ENCODE assay signal across 20 cellular contexts in genomic region chr21:33973268-33973667, GRCh38. TPM values are rescaled to one million over a fixed set of nuclear protein-coding genes. Genes with fewer than 3 reads are reported as not detected.
DNase-seq lines count a peak whose midpoint lies in the region; ATAC-seq and TF ChIP-seq lines count a peak whose summit lies in the region.
"Had no signal": no experiment of that assay in that cellular context is flagged by ENCODE, and none has a peak within 500 bp of the region (broad histone marks: within the 10 kb centered on the region; RNA-seq: fewer than 3 reads in every experiment).

No MANE protein-coding gene starts in this region.

- H3K4me1 Mint-ChIP-seq in HFFc6 (ENCODE audit: low read depth): peaks cover 96% of the 10 kb centered on the region
- peaks cover 40% of the 10 kb centered on the region for H3K4me1 Mint-ChIP-seq in activated naive CD8-positive, alpha-beta T cell treated with anti-CD3 and anti-CD28 coated beads, Interleukin-2, amount 10 ng/mL, durations not matched to agents 7 days and 5 days
- peaks cover 84% of the 10 kb centered on the region for H3K4me1 Mint-ChIP-seq in mesothelial cell of epicardium

- no peaks in the 10 kb centered on the region for H3K27me3 ChIP-seq in psoas muscle (ENCODE audit: insufficient read depth in 3 of 3, low read length in 2 of 3)
- H3K27me3 ChIP-seq: BLaER1 had no signal

- no peak for TF ChIP-seq CTCF in HFFc6 (IDR thresholded peaks at IDR 0.05)
- no peak for TF ChIP-seq CTCF in mesothelial cell of epicardium (IDR thresholded peaks at IDR 0.05; ENCODE audit: unreplicated experiment)
- TF ChIP-seq CTCF in psoas muscle (IDR thresholded peaks at IDR 0.05): no peak

- H3K4me3 ChIP-seq in psoas muscle: no peak overlapping the region
- H3K4me3 ChIP-seq: BLaER1, GM12878, HAP-1, PC-9 had no signal

- H3K36me3 ChIP-seq in psoas muscle (ENCODE audit: insufficient read depth in 1 of 2, low read depth in 1 of 2): no peaks in the 10 kb centered on the region
- H3K36me3 ChIP-seq: BLaER1, HAP-1 had no signal

- no peak for ATAC-seq in activated naive CD8-positive, alpha-beta T cell treated with anti-CD3 and anti-CD28 coated beads, Interleukin-2, amount 10 ng/mL, durations not matched to agents 7 days and 5 days (ENCODE audit: low read depth)
- no peak for ATAC-seq in psoas muscle
- ATAC-seq in GM21367 (IDR thresholded peaks at IDR 0.05; ENCODE audit: unreplicated experiment): no peak
- ATAC-seq: GM12878 had no signal

- H3K4me1 ChIP-seq in psoas muscle: peaks cover 35% of the 10 kb centered on the region

- intact Hi-C loops in psoas muscle (cut with DNase I): no loop called here

- H3K9me3 Mint-ChIP-seq in HFFc6: no peaks in the 10 kb centered on the region
- H3K9me3 Mint-ChIP-seq in activated naive CD8-positive, alpha-beta T cell treated with anti-CD3 and anti-CD28 coated beads, Interleukin-2, amount 10 ng/mL, durations not matched to agents 7 days and 5 days: peaks cover 1% of the 10 kb centered on the region
- no peaks in the 10 kb centered on the region for H3K9me3 Mint-ChIP-seq in mesothelial cell of epicardium
- H3K9me3 Mint-ChIP-seq: IgD-negative memory B cell had no signal

- POLR2A ChIA-PET in activated naive CD8-positive, alpha-beta T cell treated with anti-CD3 and anti-CD28 coated beads, Interleukin-2, amount 10 ng/mL, durations not matched to agents 7 days and 5 days (lab: Charles Lee): interaction anchor here (1.4 to 8.9 kb wide), 2 partner anchors 14 to 25 kb away, joined by 4 to 104 read pairs; no protein-coding TSS in a partner anchor

- H3K27ac Mint-ChIP-seq in HFFc6 (peak overlapping the region; percentile 60; the same call in 1 of the 2 replicates), mesothelial cell of epicardium (peak overlapping the region; percentile 88)
- peak overlapping the region; percentile 15 for H3K27ac Mint-ChIP-seq in activated naive CD8-positive, alpha-beta T cell treated with anti-CD3 and anti-CD28 coated beads, Interleukin-2, amount 10 ng/mL, durations not matched to agents 7 days and 5 days
- H3K27ac Mint-ChIP-seq: IgD-negative memory B cell had no signal

- WGBS in psoas muscle, 3 donors: 69 to 78% (median 73%) methylated on average over 5 of the region's 5 CpGs

- H3K36me3 Mint-ChIP-seq in HFFc6 (ENCODE audit: low read depth) (peaks cover 5% of the 10 kb centered on the region; the same call in 1 of the 2 replicates), mesothelial cell of epicardium (no peaks in the 10 kb centered on the region)
- H3K36me3 Mint-ChIP-seq in activated naive CD8-positive, alpha-beta T cell treated with anti-CD3 and anti-CD28 coated beads, Interleukin-2, amount 10 ng/mL, durations not matched to agents 7 days and 5 days: peaks cover 47% of the 10 kb centered on the region

- no peak overlapping the region for H3K27ac ChIP-seq in psoas muscle
- H3K27ac ChIP-seq: BLaER1, PC-9 had no signal

- H3K4me3 Mint-ChIP-seq in HFFc6 (no peak overlapping the region), mesothelial cell of epicardium (no peak overlapping the region)
- H3K4me3 Mint-ChIP-seq in activated naive CD8-positive, alpha-beta T cell treated with anti-CD3 and anti-CD28 coated beads, Interleukin-2, amount 10 ng/mL, durations not matched to agents 7 days and 5 days: no peak overlapping the region
- H3K4me3 Mint-ChIP-seq: IgD-negative memory B cell had no signal

- peak; percentile 33 for DNase-seq in activated CD8-positive, alpha-beta memory T cell treated with anti-CD3 and anti-CD28 coated beads for 24 hours
- DNase-seq in activated CD8-positive, alpha-beta memory T cell treated with anti-CD3 and anti-CD28 coated beads, Interleukin-2, amount 50 U/mL, for 4 hours: no peak
- no peak for DNase-seq in HFFc6
- DNase-seq in activated naive CD8-positive, alpha-beta T cell treated with anti-CD3 and anti-CD28 coated beads, Interleukin-2, amount 10 ng/mL, durations not matched to agents 7 days and 5 days: no peak
- no peak for DNase-seq in mesothelial cell of epicardium (ENCODE audit: low spot score in 2 of 2, unreplicated experiment in 2 of 2)
- DNase-seq in psoas muscle: no peak
- no peak for DNase-seq in SHP77 treated with DMSO at 0.1 percent for 48 hours (lab: John Stamatoyannopoulos, UW)
- DNase-seq: 8988T, COR-L47, DMS53, NCI-H1436, NCI-H2107, NCI-H446, NCI-H748 treated with DMSO at 0.1 percent for 48 hours, PC-9 had no signal

- H3K27me3 Mint-ChIP-seq in HFFc6 (ENCODE audit: insufficient read depth) (no peaks in the 10 kb centered on the region; the same call in 1 of the 2 replicates), mesothelial cell of epicardium (ENCODE audit: low read depth) (no peaks in the 10 kb centered on the region)
- H3K27me3 Mint-ChIP-seq in activated naive CD8-positive, alpha-beta T cell treated with anti-CD3 and anti-CD28 coated beads, Interleukin-2, amount 10 ng/mL, durations not matched to agents 7 days and 5 days: no peaks in the 10 kb centered on the region
- H3K27me3 Mint-ChIP-seq: IgD-negative memory B cell had no signal

- no peaks in the 10 kb centered on the region for H3K9me3 ChIP-seq in psoas muscle
- H3K9me3 ChIP-seq: BLaER1, HAP-1 had no signal

RNA-seq across cellular contexts. Expression of gene ATP5PO, which starts 57.7 kb away (rescaled TPM):
- 100 to 1,000 TPM; 175 to 206 (median 192) TPM for total RNA-seq in HFFc6 (2021; fragmentation: NEBNext Ultra II Directional; extraction: Animal tissue kit (Norgen Biotek cat#: 25700))
- 100 to 1,000 TPM; 167 TPM for total RNA-seq in activated naive CD8-positive, alpha-beta T cell treated with anti-CD3 and anti-CD28 coated beads, Interleukin-2, amount 10 ng/mL, durations not matched to agents 7 days and 5 days
- total RNA-seq in mesothelial cell of epicardium (156 to 159 TPM (median 158 TPM) in 3 replicates), psoas muscle (100 to 1,000 TPM; 294 to 473 (median 332) TPM)
- polyA plus RNA-seq in psoas muscle: 100 to 1,000 TPM; 521 to 680 (median 593) TPM

Comparison
In these comparisons a context has a peak if more than half of its experiments do, and no peak if none do; other contexts are left out.
1. H3K27ac Mint-ChIP-seq: peak in every context shown above with its lines; median percentile 88 in mesothelial cell of epicardium; 60 in HFFc6; 15 in activated naive CD8-positive, alpha-beta T cell treated with anti-CD3 and anti-CD28 coated beads, Interleukin-2, amount 10 ng/mL, durations not matched to agents 7 days and 5 days.